10 cellular contexts compared by ENCODE assay signal in the genomic region with DNA sequence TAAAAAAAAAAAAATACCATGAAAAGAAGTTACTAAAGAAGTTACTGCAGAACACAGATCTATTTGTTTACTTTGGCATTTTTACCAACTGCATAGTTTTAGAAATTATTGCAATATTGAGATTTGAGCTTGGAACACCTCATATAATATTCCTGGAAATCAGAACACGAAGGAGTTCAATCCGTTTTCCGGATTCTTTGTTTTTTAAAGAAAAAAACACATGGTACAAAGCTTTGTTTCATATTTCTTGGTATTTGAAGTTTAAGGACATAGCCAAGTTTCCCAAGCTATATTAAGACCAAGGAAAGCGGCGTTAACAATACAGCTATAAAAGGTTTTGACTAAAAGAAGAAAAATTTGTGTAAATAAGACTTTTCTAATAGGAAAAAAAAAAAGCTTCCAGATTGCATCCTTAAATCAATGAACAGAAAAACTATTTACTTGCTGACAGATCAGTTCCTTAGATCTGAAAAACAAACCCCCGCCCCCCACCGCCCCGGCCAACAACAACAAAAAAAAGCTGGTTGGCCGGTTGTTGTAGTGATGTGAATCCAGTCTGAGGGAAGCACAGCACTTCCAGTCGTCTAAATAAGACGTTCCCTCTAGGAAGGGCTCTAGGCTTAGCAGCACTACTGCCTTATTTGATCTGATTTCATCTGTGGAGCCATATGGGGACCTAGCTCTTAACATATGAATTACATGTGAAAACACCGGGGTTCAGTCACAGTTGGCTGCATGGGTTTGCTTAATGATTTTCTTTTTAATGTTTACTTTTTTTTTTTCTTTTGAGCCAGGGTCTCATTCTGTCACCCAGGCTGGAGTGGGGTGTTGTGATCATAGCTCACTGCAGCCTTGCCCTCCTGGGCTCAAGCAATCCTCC. TPM values are rescaled to one million over a fixed set of nuclear protein-coding genes. Genes with fewer than 3 reads are reported as not detected.
DNase-seq lines count a peak whose midpoint lies in the region; ATAC-seq and TF ChIP-seq lines count a peak whose summit lies in the region.
"Had no signal": no experiment of that assay in that cellular context is flagged by ENCODE, and none has a peak within 500 bp of the region (broad histone marks: within the 10 kb centered on the region; RNA-seq: fewer than 3 reads in every experiment).

No MANE protein-coding gene starts in this region.

- no peaks in the 10 kb centered on the region for H3K9me3 Mint-ChIP-seq in Calu3 (ENCODE audit: low read depth, unreplicated experiment)
- H3K9me3 Mint-ChIP-seq in stimulated activated naive CD8-positive, alpha-beta T cell treated with anti-CD3 and anti-CD28 coated beads, Interleukin-15, amount 100 ng/mL, for 72 hours, result no peaks in the 10 kb centered on the region
- H3K9me3 Mint-ChIP-seq in HFFc6, result peaks cover 4% of the 10 kb centered on the region; the same call in 1 of the 2 replicates
- H3K9me3 Mint-ChIP-seq in T-helper 2 cell treated with Interferon-gamma antibody and Interleukin-4, amounts not matched to agents 5 μg/mL and 100 μg/mL, for 36 hours, result no peaks in the 10 kb centered on the region

- peak overlapping the region; percentile 91 for H3K27ac ChIP-seq in rectal smooth muscle tissue (ENCODE audit: low read depth, low read length)

- ATAC-seq in stimulated activated naive CD8-positive, alpha-beta T cell treated with anti-CD3 and anti-CD28 coated beads, Interleukin-15, amount 100 ng/mL, for 72 hours, result no peak

- H3K4me3 Mint-ChIP-seq in Calu3 (ENCODE audit: low read depth, unreplicated experiment), result no peak overlapping the region
- H3K4me3 Mint-ChIP-seq in stimulated activated naive CD8-positive, alpha-beta T cell treated with anti-CD3 and anti-CD28 coated beads, Interleukin-15, amount 100 ng/mL, for 72 hours, result no peak overlapping the region
- no peak overlapping the region for H3K4me3 Mint-ChIP-seq in HFFc6
- no peak overlapping the region for H3K4me3 Mint-ChIP-seq in T-helper 2 cell treated with Interferon-gamma antibody and Interleukin-4, amounts not matched to agents 5 μg/mL and 100 μg/mL, for 36 hours

- peak overlapping the region; percentile 1 for H3K9ac ChIP-seq in rectal smooth muscle tissue (ENCODE audit: low read length)

- H3K36me3 Mint-ChIP-seq in Calu3 (ENCODE audit: insufficient read depth, unreplicated experiment) (peaks cover 52% of the 10 kb centered on the region), HFFc6 (ENCODE audit: low read depth) (peaks cover 17% of the 10 kb centered on the region)
- H3K36me3 Mint-ChIP-seq in T-helper 2 cell treated with Interferon-gamma antibody and Interleukin-4, amounts not matched to agents 5 μg/mL and 100 μg/mL, for 36 hours (ENCODE audit: low read depth), result no peaks in the 10 kb centered on the region

- BruUV-seq in Calu3 (replicated peaks; lab: Mats Ljungman, UMichigan), result no TSS peak

- no peaks in the 10 kb centered on the region for H3K27me3 Mint-ChIP-seq in Calu3 (ENCODE audit: unreplicated experiment)
- peaks cover 37% of the 10 kb centered on the region for H3K27me3 Mint-ChIP-seq in stimulated activated naive CD8-positive, alpha-beta T cell treated with anti-CD3 and anti-CD28 coated beads, Interleukin-15, amount 100 ng/mL, for 72 hours
- peaks cover 5% of the 10 kb centered on the region for H3K27me3 Mint-ChIP-seq in HFFc6 (ENCODE audit: insufficient read depth)
- peaks cover 57% of the 10 kb centered on the region for H3K27me3 Mint-ChIP-seq in T-helper 2 cell treated with Interferon-gamma antibody and Interleukin-4, amounts not matched to agents 5 μg/mL and 100 μg/mL, for 36 hours (ENCODE audit: low read depth)

- DNase-seq in Calu3 (no peak), astrocyte of the hippocampus (ENCODE audit: low read depth, low spot score) (peak; percentile 61), hepatic stellate cell (ENCODE audit: low spot score) (peak; percentile 68), globus pallidus (ENCODE audit: low spot score) (no peak), HFFc6 (no peak)
- no peak for DNase-seq in stimulated activated naive CD8-positive, alpha-beta T cell treated with anti-CD3 and anti-CD28 coated beads, Interleukin-15, amount 100 ng/mL, for 72 hours
- DNase-seq in T-helper 2 cell treated with Interferon-gamma antibody and Interleukin-4, amounts not matched to agents 5 μg/mL and 100 μg/mL, for 36 hours (ENCODE audit: low spot score), result no peak
- DNase-seq: cortex of kidney, Karpas-422 had no signal

- CTCF ChIA-PET in Calu3 (lab: Charles Lee), result interaction anchor here (0.5 to 2.3 kb wide), 16 partner anchors 8 to 214 kb away, joined by 3 to 25 read pairs (median 4); a partner anchor contains a TSS

- H3K27ac Mint-ChIP-seq in Calu3 (ENCODE audit: unreplicated experiment), result peak overlapping the region; percentile 78
- no peak overlapping the region for H3K27ac Mint-ChIP-seq in stimulated activated naive CD8-positive, alpha-beta T cell treated with anti-CD3 and anti-CD28 coated beads, Interleukin-15, amount 100 ng/mL, for 72 hours
- no peak overlapping the region; the same call in 1 of the 2 replicates for H3K27ac Mint-ChIP-seq in HFFc6
- H3K27ac Mint-ChIP-seq in T-helper 2 cell treated with Interferon-gamma antibody and Interleukin-4, amounts not matched to agents 5 μg/mL and 100 μg/mL, for 36 hours, result no peak overlapping the region

- H3K4me3 ChIP-seq in rectal smooth muscle tissue (ENCODE audit: low read length), result peak overlapping the region; percentile 17

- peaks cover 19% of the 10 kb centered on the region for H3K4me1 ChIP-seq in rectal smooth muscle tissue (ENCODE audit: control insufficient read depth, insufficient read depth, low read length)

- H3K27me3 ChIP-seq in rectal smooth muscle tissue (ENCODE audit: control insufficient read depth, insufficient read depth, low read length), result no peaks in the 10 kb centered on the region

- peaks cover 16% of the 10 kb centered on the region for H3K36me3 ChIP-seq in rectal smooth muscle tissue (ENCODE audit: control insufficient read depth, insufficient read depth, low read length)

- TF ChIP-seq CTCF in Calu3 (IDR thresholded peaks at IDR 0.05; ENCODE audit: unreplicated experiment), result no peak
- no peak for TF ChIP-seq CTCF in HFFc6 (IDR thresholded peaks at IDR 0.05)

- H3K4me1 Mint-ChIP-seq in Calu3 (ENCODE audit: low read depth, unreplicated experiment), result peaks cover 38% of the 10 kb centered on the region
- H3K4me1 Mint-ChIP-seq in stimulated activated naive CD8-positive, alpha-beta T cell treated with anti-CD3 and anti-CD28 coated beads, Interleukin-15, amount 100 ng/mL, for 72 hours, result peaks cover 14% of the 10 kb centered on the region
- peaks cover 26% of the 10 kb centered on the region for H3K4me1 Mint-ChIP-seq in HFFc6 (ENCODE audit: low read depth)
- peaks cover 4% of the 10 kb centered on the region for H3K4me1 Mint-ChIP-seq in T-helper 2 cell treated with Interferon-gamma antibody and Interleukin-4, amounts not matched to agents 5 μg/mL and 100 μg/mL, for 36 hours (ENCODE audit: low read depth)

- intact Hi-C loops in Calu3 (cut with micrococcal nuclease; ENCODE audit: unreplicated experiment), result loop anchor here (5.0 kb wide), 1 partner anchor 138 kb away; no protein-coding TSS in a partner anchor

RNA-seq across cellular contexts. Expression of a gene that starts 2.5 kb away (rescaled TPM):
- 143 and 147 TPM in 2 replicates for total RNA-seq in Calu3 (2022)
- 100 to 1,000 TPM; 128 to 146 (median 133) TPM for total RNA-seq in HFFc6 (2021; fragmentation: NEBNext Ultra II Directional; extraction: Animal tissue kit (Norgen Biotek cat#: 25700))

Comparison
In these comparisons a context has a peak if more than half of its experiments do, and no peak if none do; other contexts are left out.
1. DNase-seq: peak in astrocyte of the hippocampus (single experiment) and hepatic stellate cell (single experiment); none in Calu3 (single experiment), globus pallidus (single experiment), stimulated activated naive CD8-positive, alpha-beta T cell treated with anti-CD3 and anti-CD28 coated beads, Interleukin-15, amount 100 ng/mL, for 72 hours (0 of 2), HFFc6 (single experiment) and T-helper 2 cell treated with Interferon-gamma antibody and Interleukin-4, amounts not matched to agents 5 μg/mL and 100 μg/mL, for 36 hours (single experiment).